1 cellular context compared by ENCODE assay signal in the genomic region with DNA sequence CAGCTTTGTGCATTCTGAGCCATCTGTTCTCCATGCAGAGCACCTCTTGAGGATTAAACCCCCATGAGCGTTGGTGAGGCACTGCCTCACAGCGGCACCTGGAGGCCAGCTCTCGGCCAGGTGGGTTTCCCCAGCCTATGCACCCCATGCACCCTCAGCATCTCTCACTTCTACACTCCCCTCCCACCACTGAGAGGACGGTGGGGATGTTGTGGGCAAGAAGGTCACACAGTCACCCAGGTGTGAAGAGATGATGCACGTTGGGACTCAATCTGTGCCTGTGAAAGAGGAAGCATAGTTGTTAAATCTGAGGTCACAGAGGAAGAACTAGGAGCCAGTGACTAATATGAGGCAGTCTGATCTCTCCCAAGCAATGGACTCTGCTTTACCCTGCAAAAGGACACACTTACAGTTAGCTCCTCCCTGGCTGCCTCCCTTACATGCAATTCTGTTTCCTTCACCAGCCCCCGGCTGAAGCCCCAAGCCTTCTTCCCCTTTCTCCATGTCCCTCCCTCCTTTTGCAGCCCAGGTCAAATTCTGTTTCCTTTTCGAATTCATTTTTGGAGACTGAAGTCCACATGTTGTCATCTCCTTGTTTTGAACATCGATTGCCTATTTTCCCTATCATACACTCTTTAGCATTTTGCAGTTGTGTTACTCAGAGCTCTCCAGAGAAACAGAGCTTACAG.
TF ChIP-seq lines count a peak whose summit lies in the region.

No MANE protein-coding gene starts in this region.

TF ChIP-seq in HepG2, 621 proteins besides CTCF, POLR2A, EP300 and RAD21 (continued from another document and continues in another):
- TF ChIP-seq AGO2 (optimal IDR thresholded peaks at IDR 0.05; ENCODE audit: low read depth, low read length), result no peak
- no peak for TF ChIP-seq ZNF468 (CRISPR knock-in tag; IDR thresholded peaks at IDR 0.05)
- no peak for TF ChIP-seq SRSF4 (IDR thresholded peaks at IDR 0.05; ENCODE audit: low read depth, low read length, poor library complexity, severe bottlenecking)
- TF ChIP-seq ZKSCAN1 (IDR thresholded peaks at IDR 0.05; ENCODE audit: low read length), result no peak
- TF ChIP-seq ZNF607 (CRISPR knock-in tag; IDR thresholded peaks at IDR 0.05; ENCODE audit: borderline replicate concordance), result no peak
- no peak for TF ChIP-seq ZNF564 (CRISPR knock-in tag; IDR thresholded peaks at IDR 0.05)
- TF ChIP-seq ZNF264 (CRISPR knock-in tag; IDR thresholded peaks at IDR 0.05), result no peak
- TF ChIP-seq JUNB (CRISPR knock-in tag; IDR thresholded peaks at IDR 0.05; ENCODE audit: borderline replicate concordance), result no peak
- no peak for TF ChIP-seq NRL (CRISPR knock-in tag; IDR thresholded peaks at IDR 0.05; ENCODE audit: borderline replicate concordance)
- TF ChIP-seq, protein P1, sequence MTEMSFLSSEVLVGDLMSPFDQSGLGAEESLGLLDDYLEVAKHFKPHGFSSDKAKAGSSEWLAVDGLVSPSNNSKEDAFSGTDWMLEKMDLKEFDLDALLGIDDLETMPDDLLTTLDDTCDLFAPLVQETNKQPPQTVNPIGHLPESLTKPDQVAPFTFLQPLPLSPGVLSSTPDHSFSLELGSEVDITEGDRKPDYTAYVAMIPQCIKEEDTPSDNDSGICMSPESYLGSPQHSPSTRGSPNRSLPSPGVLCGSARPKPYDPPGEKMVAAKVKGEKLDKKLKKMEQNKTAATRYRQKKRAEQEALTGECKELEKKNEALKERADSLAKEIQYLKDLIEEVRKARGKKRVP (CRISPR knock-in tag; IDR thresholded peaks at IDR 0.05), result no peak
- TF ChIP-seq NFE2L1 (CRISPR knock-in tag; IDR thresholded peaks at IDR 0.05; ENCODE audit: borderline replicate concordance), result no peak
- TF ChIP-seq, protein P2, sequence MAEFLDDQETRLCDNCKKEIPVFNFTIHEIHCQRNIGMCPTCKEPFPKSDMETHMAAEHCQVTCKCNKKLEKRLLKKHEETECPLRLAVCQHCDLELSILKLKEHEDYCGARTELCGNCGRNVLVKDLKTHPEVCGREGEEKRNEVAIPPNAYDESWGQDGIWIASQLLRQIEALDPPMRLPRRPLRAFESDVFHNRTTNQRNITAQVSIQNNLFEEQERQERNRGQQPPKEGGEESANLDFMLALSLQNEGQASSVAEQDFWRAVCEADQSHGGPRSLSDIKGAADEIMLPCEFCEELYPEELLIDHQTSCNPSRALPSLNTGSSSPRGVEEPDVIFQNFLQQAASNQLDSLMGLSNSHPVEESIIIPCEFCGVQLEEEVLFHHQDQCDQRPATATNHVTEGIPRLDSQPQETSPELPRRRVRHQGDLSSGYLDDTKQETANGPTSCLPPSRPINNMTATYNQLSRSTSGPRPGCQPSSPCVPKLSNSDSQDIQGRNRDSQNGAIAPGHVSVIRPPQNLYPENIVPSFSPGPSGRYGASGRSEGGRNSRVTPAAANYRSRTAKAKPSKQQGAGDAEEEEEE (CRISPR knock-in tag; IDR thresholded peaks at IDR 0.05; ENCODE audit: borderline replicate concordance), result no peak
- peak; percentile 40; the same call in 1 of the 2 replicates for TF ChIP-seq FOXC1 (CRISPR knock-in tag; IDR thresholded peaks at IDR 0.05; ENCODE audit: borderline replicate concordance)
- TF ChIP-seq ZNF546 (CRISPR knock-in tag; conservative IDR thresholded peaks at IDR 0.05), result no peak
- TF ChIP-seq ZNF605 (CRISPR knock-in tag; IDR thresholded peaks at IDR 0.05), result no peak
- TF ChIP-seq ZNF639 (CRISPR knock-in tag; conservative IDR thresholded peaks at IDR 0.05), result no peak
- TF ChIP-seq ZSCAN21 (CRISPR knock-in tag; IDR thresholded peaks at IDR 0.05; ENCODE audit: borderline replicate concordance), result no peak
- TF ChIP-seq ZKSCAN8 (CRISPR knock-in tag; IDR thresholded peaks at IDR 0.05; ENCODE audit: borderline replicate concordance), result no peak
- TF ChIP-seq ZNF646 (CRISPR knock-in tag; IDR thresholded peaks at IDR 0.05), result no peak
- TF ChIP-seq ZNF749 (CRISPR knock-in tag; IDR thresholded peaks at IDR 0.05; ENCODE audit: borderline replicate concordance), result no peak
- TF ChIP-seq FOXJ3 (CRISPR knock-in tag; IDR thresholded peaks at IDR 0.05; ENCODE audit: borderline replicate concordance), result no peak
- TF ChIP-seq UBTF (CRISPR knock-in tag; IDR thresholded peaks at IDR 0.05), result no peak; the same call in 1 of the 2 replicates
- TF ChIP-seq CSRNP2 (CRISPR knock-in tag; conservative IDR thresholded peaks at IDR 0.05; ENCODE audit: low read depth), result no peak
- TF ChIP-seq, protein P3, sequence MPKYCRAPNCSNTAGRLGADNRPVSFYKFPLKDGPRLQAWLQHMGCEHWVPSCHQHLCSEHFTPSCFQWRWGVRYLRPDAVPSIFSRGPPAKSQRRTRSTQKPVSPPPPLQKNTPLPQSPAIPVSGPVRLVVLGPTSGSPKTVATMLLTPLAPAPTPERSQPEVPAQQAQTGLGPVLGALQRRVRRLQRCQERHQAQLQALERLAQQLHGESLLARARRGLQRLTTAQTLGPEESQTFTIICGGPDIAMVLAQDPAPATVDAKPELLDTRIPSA (CRISPR knock-in tag; IDR thresholded peaks at IDR 0.05; ENCODE audit: borderline replicate concordance), result no peak
- TF ChIP-seq ZNF414 (CRISPR knock-in tag; IDR thresholded peaks at IDR 0.05), result peak; percentile 55; the same call in 1 of the 2 replicates
- no peak for TF ChIP-seq ZNF207 (IDR thresholded peaks at IDR 0.05; ENCODE audit: borderline replicate concordance)
- TF ChIP-seq ZBTB21 (CRISPR knock-in tag; IDR thresholded peaks at IDR 0.05), result no peak
- TF ChIP-seq SALL1 (CRISPR knock-in tag; IDR thresholded peaks at IDR 0.05), result no peak; the same call in 1 of the 2 replicates
- TF ChIP-seq HOXA3 (CRISPR knock-in tag; IDR thresholded peaks at IDR 0.05), result 0 out of 2 replicates have a peak, but pooled peaks have one; percentile 19
- TF ChIP-seq HNF4A (CRISPR knock-in tag; IDR thresholded peaks at IDR 0.05), result peak; percentile 45
- TF ChIP-seq, protein P4, sequence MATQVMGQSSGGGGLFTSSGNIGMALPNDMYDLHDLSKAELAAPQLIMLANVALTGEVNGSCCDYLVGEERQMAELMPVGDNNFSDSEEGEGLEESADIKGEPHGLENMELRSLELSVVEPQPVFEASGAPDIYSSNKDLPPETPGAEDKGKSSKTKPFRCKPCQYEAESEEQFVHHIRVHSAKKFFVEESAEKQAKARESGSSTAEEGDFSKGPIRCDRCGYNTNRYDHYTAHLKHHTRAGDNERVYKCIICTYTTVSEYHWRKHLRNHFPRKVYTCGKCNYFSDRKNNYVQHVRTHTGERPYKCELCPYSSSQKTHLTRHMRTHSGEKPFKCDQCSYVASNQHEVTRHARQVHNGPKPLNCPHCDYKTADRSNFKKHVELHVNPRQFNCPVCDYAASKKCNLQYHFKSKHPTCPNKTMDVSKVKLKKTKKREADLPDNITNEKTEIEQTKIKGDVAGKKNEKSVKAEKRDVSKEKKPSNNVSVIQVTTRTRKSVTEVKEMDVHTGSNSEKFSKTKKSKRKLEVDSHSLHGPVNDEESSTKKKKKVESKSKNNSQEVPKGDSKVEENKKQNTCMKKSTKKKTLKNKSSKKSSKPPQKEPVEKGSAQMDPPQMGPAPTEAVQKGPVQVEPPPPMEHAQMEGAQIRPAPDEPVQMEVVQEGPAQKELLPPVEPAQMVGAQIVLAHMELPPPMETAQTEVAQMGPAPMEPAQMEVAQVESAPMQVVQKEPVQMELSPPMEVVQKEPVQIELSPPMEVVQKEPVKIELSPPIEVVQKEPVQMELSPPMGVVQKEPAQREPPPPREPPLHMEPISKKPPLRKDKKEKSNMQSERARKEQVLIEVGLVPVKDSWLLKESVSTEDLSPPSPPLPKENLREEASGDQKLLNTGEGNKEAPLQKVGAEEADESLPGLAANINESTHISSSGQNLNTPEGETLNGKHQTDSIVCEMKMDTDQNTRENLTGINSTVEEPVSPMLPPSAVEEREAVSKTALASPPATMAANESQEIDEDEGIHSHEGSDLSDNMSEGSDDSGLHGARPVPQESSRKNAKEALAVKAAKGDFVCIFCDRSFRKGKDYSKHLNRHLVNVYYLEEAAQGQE (IDR thresholded peaks at IDR 0.05; ENCODE audit: borderline replicate concordance in 1 of 2, low read depth in 1 of 2, low read length in 2 of 2), result no peak
- TF ChIP-seq, protein P5, sequence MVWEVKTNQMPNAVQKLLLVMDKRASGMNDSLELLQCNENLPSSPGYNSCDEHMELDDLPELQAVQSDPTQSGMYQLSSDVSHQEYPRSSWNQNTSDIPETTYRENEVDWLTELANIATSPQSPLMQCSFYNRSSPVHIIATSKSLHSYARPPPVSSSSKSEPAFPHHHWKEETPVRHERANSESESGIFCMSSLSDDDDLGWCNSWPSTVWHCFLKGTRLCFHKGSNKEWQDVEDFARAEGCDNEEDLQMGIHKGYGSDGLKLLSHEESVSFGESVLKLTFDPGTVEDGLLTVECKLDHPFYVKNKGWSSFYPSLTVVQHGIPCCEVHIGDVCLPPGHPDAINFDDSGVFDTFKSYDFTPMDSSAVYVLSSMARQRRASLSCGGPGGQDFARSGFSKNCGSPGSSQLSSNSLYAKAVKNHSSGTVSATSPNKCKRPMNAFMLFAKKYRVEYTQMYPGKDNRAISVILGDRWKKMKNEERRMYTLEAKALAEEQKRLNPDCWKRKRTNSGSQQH (CRISPR knock-in tag; IDR thresholded peaks at IDR 0.05; ENCODE audit: low read depth), result no peak
